In the genomic region with DNA sequence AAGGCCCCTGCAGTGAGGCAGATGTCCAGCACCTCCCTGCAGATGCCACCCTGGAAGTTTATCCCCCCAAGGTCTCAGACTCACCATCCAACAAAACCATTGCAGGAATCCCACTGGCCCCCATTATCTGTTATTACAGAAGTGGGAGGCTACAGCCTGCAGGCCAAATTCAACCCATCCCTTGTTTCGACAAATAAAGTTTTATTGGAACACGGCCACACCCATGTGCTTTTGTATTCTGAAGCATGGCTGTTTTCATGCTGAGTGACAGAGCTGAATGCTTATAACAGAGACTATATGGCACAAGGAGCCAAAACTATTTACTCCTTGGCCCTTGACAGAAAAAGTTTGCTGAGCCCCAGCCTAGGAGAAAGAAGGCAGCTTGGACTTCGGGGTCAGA, we compare ENCODE assay signal across 26 cellular contexts.
"Had no signal": no experiment of that assay in that cellular context is flagged by ENCODE, and none has a peak within 500 bp of the region (broad histone marks: within the 10 kb centered on the region; RNA-seq: fewer than 3 reads in every experiment).

No MANE protein-coding gene starts in this region.

- H3K4me3 ChIP-seq: colonic mucosa, gastrocnemius medialis, lower lobe of right lung, ovary, psoas muscle, skin epidermis, spleen, thoracic aorta, tibial nerve, upper lobe of left lung had no signal

- FAIRE-seq: keratinocyte, urothelium cell line had no signal

- H3K9me3 ChIP-seq: colonic mucosa, gastrocnemius medialis, lower lobe of right lung, ovary, psoas muscle, spleen, thoracic aorta, tibial nerve, upper lobe of left lung had no signal

- H3K27ac ChIP-seq: colonic mucosa, epithelial cell of prostate, gastrocnemius medialis, lower lobe of right lung, ovary, psoas muscle, skin epidermis, spleen, thoracic aorta, tibial nerve, upper lobe of left lung had no signal

- H3K36me3 ChIP-seq: colonic mucosa, gastrocnemius medialis, lower lobe of right lung, ovary, spleen, thoracic aorta, tibial nerve, upper lobe of left lung had no signal

- H3K4me1 ChIP-seq: colonic mucosa, gastrocnemius medialis, lower lobe of right lung, psoas muscle, spleen, upper lobe of left lung had no signal

- DNase-seq: colonic mucosa; effector CD8-positive, alpha-beta T cell; foreskin fibroblast; gastrocnemius medialis; head of caudate nucleus; left ventricle myocardium superior; lower lobe of right lung; natural killer cell; occipital lobe; ovary; posterior cingulate gyrus; psoas muscle; spleen; stimulated activated CD4-positive, alpha-beta T cell treated with anti-CD3 and anti-CD28 coated beads, Interleukin-4, amount 100 ng/mL, for 4 hours; stimulated activated naive CD8-positive, alpha-beta T cell treated with anti-CD3 and anti-CD28 coated beads, Interleukin-15, Interleukin-2, amounts not matched to agents 100 U/mL and 50 U/mL, for 24 hours; substantia nigra; upper lobe of left lung had no signal

- ATAC-seq: esophagus mucosa; gastrocnemius medialis; lower lobe of right lung; natural killer cell; psoas muscle; right cardiac atrium; stimulated activated memory B cell treated with anti-CD40 and anti-IgM and Interleukin-4, amounts not matched to agents 10 μg/mL and 1 μg/mL and 100 μg/mL, for 72 hours; stimulated activated naive CD8-positive, alpha-beta T cell treated with anti-CD3 and anti-CD28 coated beads, Interleukin-15, Interleukin-2, amounts not matched to agents 100 U/mL and 50 U/mL, for 24 hours had no signal

- H3K27me3 ChIP-seq: colonic mucosa, gastrocnemius medialis, ovary, spleen, tibial nerve, upper lobe of left lung had no signal
